In the genomic region with DNA sequence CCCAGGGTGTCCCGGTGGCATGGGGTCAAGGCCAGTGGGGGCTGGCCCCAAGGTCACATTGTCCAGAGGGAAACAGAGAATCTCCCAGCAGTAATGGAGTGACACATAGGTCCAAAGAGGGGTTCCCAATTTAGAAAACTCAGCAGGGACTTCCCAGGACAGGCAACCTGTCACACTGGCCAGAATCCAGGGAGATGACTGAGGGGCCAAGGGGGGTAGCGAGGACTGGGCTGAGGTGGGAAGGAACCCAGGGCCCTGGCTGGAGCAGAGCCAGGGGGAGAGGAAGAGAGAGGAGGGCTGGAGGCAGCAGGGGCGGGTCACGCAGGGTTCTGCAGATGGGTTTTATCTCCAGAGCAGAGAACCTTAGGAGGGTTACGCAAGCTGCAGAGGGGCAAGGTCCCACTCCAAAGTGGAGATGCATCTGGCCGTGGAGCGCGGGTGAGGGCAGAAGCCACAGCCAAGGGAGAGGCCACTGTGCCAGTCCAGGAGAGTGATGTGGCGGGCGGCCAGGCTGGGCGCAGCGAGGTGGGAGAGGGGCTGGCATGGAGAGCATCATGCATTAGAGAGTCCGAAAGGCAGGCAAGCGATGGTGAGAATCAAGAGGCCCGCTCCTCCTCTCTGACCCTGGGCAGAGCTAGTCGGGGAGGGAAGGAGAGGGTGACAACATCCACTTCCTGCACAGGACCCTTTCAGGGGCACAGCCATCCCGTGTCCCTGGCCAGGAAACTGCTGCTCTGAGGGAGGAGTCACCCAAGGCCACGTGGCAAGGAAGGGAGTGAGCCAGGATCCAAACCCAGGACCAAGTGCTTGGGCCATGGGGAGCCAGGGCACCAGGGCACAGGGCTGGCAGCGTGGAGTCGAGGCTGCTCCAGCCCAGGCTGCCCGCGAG, we compare ENCODE assay signal across 8 cellular contexts. TPM values are rescaled to one million over a fixed set of nuclear protein-coding genes. Genes with fewer than 3 reads are reported as not detected.
A peak's percentile ranks its signal among the peaks of the same experiment; 100 is the strongest.
DNase-seq lines count a peak whose midpoint lies in the region; ATAC-seq and TF ChIP-seq lines count a peak whose summit lies in the region.

No MANE protein-coding gene starts in this region.

- peak overlapping the region; percentile 44 to 45 for H3K27ac ChIP-seq in left lung
- H3K27ac ChIP-seq in tibial artery = peak overlapping the region; percentile 21 to 41
- H3K27ac ChIP-seq in PC-9 = no peak overlapping the region

- H3K79me2 ChIP-seq in PC-9 (ENCODE audit: low read depth) = peaks cover 83% of the 10 kb centered on the region

- no TSS peak for BruUV-seq in PC-9 (replicated peaks; lab: Mats Ljungman, UMichigan)

- CTCF ChIA-PET in WTC11 (lab: Charles Lee) = interaction anchor here (1.0 to 2.1 kb wide), 3 partner anchors 13 to 23 kb away, joined by 3 to 5 read pairs (median 4); no protein-coding TSS in a partner anchor
- CTCF ChIA-PET in PC-9 (lab: Charles Lee) = interaction anchor here (0.5 kb wide), 1 partner anchor 30 kb away, joined by 18 read pairs; no protein-coding TSS in a partner anchor

- H3K4me3 ChIP-seq in left lung (no peak overlapping the region), tibial artery (no peak overlapping the region), PC-9 (no peak overlapping the region)

- H3K27me3 ChIP-seq in left lung (no peaks in the 10 kb centered on the region), tibial artery (no peaks in the 10 kb centered on the region), PC-9 (ENCODE audit: insufficient read depth, low read depth) (no peaks in the 10 kb centered on the region)

- intact Hi-C loops in left lung (cut with DNase I) = no loop called here
- intact Hi-C loops in tibial artery (cut with DNase I; ENCODE audit: low total_unique reads) = no loop called here
- intact Hi-C loops in PC-9 (cut with micrococcal nuclease; ENCODE audit: unreplicated experiment) = no loop called here

- H3K36me3 ChIP-seq in left lung (peaks cover 0 to 17% of the 10 kb centered on the region in 2 donors), tibial artery (peaks cover 0 to 8% (median 7%) of the 10 kb centered on the region in 3 donors), PC-9 (ENCODE audit: low read depth) (no peaks in the 10 kb centered on the region; the same call in 1 of the 2 replicates)

- in situ Hi-C loops in GM13976 (cut with MboI; ENCODE audit: low sequenced_read_pairs, unreplicated experiment) = no loop called here

- no peaks in the 10 kb centered on the region for H3K27me3 Mint-ChIP-seq in WTC11 (ENCODE audit: low read depth)

- peak overlapping the region; percentile 63 for H3K27ac Mint-ChIP-seq in WTC11

- no peaks in the 10 kb centered on the region for H3K9me2 ChIP-seq in PC-9 (ENCODE audit: insufficient read depth)

- POLR2A ChIA-PET in WTC11 (lab: Charles Lee) = no interaction called here
- POLR2A ChIA-PET in PC-9 (lab: Charles Lee; ENCODE audit: unreplicated experiment) = no interaction called here

- H3F3A ChIP-seq in PC-9 (ENCODE audit: insufficient read depth, low read depth) = peaks cover 37% of the 10 kb centered on the region

- TF ChIP-seq CTCF in WTC11 (IDR thresholded peaks at IDR 0.05) (no peak), left lung (IDR thresholded peaks at IDR 0.05) (no peak), tibial artery (IDR thresholded peaks at IDR 0.05) (no peak), PC-9 (conservative IDR thresholded peaks at IDR 0.05) (no peak), GM13976 (IDR thresholded peaks at IDR 0.05; ENCODE audit: borderline replicate concordance, control extremely low read depth, extremely low read depth, insufficient read depth, missing control alignments) (no peak)

- H3K9me3 ChIP-seq in left lung = no peaks in the 10 kb centered on the region
- H3K9me3 ChIP-seq in tibial artery = no peaks in the 10 kb centered on the region
- no peaks in the 10 kb centered on the region for H3K9me3 ChIP-seq in PC-9 (ENCODE audit: insufficient read depth, low read depth)

- ATAC-seq in WTC11 = no peak
- peak; percentile 7 for ATAC-seq in left lung

- H3K36me3 Mint-ChIP-seq in WTC11 = peaks cover 21% of the 10 kb centered on the region

- no peak overlapping the region for H3K4me2 ChIP-seq in PC-9

- H3K4me3 Mint-ChIP-seq in WTC11 = no peak overlapping the region

- H2AFZ ChIP-seq in PC-9 = no peak overlapping the region

- DNase-seq in SKM-1 (lab: John Stamatoyannopoulos, UW; ENCODE audit: unreplicated experiment) (peak; percentile 1), SKM-1 treated with dmso at 0.1 percent for 144 hours (lab: John Stamatoyannopoulos, UW; ENCODE audit: unreplicated experiment) (no peak), WTC11 (ENCODE audit: low spot score) (no peak), left lung (peak in 1 of 2 donors; percentile 74), tibial artery (no peak), PC-9 (no peak), GM13976 (ENCODE audit: low spot score) (no peak)
- no peak for DNase-seq in stimulated activated CD4-positive, alpha-beta T cell treated with anti-CD3 and anti-CD28 coated beads, Interleukin-4, amount 100 ng/mL, for 1 hour

- peaks cover 4% of the 10 kb centered on the region; the same call in 1 of the 2 replicates for H3K9me3 Mint-ChIP-seq in WTC11

- H3K4me1 ChIP-seq in left lung (peaks cover 49 to 63% of the 10 kb centered on the region in 2 donors), tibial artery (peaks cover 0 to 57% (median 51%) of the 10 kb centered on the region in 4 donors), PC-9 (replicated peaks; ENCODE audit: insufficient read depth) (peaks cover 41% of the 10 kb centered on the region)

- H3K4me1 Mint-ChIP-seq in WTC11 = peaks cover 44% of the 10 kb centered on the region

- H4K20me1 ChIP-seq in PC-9 (ENCODE audit: insufficient read depth) = peaks cover 63% of the 10 kb centered on the region

TF ChIP-seq in WTC11, 78 proteins besides CTCF, POLR2A, EP300 and RAD21:
- TF ChIP-seq SP1 (CRISPR knock-in tag; conservative IDR thresholded peaks at IDR 0.05) = no peak
- TF ChIP-seq, protein P1, sequence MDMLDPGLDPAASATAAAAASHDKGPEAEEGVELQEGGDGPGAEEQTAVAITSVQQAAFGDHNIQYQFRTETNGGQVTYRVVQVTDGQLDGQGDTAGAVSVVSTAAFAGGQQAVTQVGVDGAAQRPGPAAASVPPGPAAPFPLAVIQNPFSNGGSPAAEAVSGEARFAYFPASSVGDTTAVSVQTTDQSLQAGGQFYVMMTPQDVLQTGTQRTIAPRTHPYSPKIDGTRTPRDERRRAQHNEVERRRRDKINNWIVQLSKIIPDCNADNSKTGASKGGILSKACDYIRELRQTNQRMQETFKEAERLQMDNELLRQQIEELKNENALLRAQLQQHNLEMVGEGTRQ (CRISPR knock-in tag; IDR thresholded peaks at IDR 0.05) = 0 out of 2 replicates have a peak, but pooled peaks have one; percentile 24

RNA-seq across cellular contexts. Expression of a gene that starts 29.0 kb away (rescaled TPM):
- total RNA-seq in WTC11 (2021) (283 to 326 TPM (median 304 TPM) in 3 replicates), left lung (100 to 1,000 TPM; 289 to 331 TPM), PC-9 (2021) (319 and 368 TPM in 2 replicates)
